Comparison of ENCODE assay signal across 16 cellular contexts in the genomic region with DNA sequence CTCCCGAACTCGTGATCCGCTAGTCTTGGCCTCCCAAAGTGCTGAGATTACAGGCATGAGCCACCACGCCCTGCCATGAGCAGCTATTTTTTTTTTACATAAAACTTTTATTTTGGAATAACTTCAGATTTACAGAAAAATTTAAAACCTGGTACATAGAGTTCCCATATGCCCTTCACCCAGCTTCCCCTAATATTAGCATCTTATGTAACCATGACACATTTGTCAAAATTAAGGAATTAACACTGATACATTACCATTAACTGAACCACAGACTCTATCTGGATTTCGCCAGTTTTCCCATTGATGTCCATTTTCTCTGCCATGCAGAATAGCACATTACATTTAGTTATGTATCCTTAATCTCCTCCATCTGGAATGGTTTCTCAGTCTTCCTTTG.
"Had no signal": no experiment of that assay in that cellular context is flagged by ENCODE, and none has a peak within 500 bp of the region (broad histone marks: within the 10 kb centered on the region; RNA-seq: fewer than 3 reads in every experiment).

No MANE protein-coding gene starts in this region.

- H3K9me3 ChIP-seq: colonic mucosa, esophagus muscularis mucosa, gastroesophageal sphincter, heart right ventricle, left lung, lower lobe of right lung, mucosa of descending colon had no signal

- ATAC-seq: foreskin keratinocyte, gastroesophageal sphincter, heart right ventricle, left cardiac atrium, left lung, left ventricle myocardium superior, lower lobe of right lung, mucosa of descending colon had no signal

- H3K4me1 ChIP-seq: colonic mucosa, esophagus muscularis mucosa, gastroesophageal sphincter had no signal

- H3K4me3 ChIP-seq: colonic mucosa, esophagus muscularis mucosa, gastroesophageal sphincter, heart right ventricle, left lung, lower lobe of right lung, mucosa of descending colon had no signal

- H3K27me3 ChIP-seq: colonic mucosa, foreskin keratinocyte, heart right ventricle, left lung had no signal

- H3K27ac ChIP-seq: colonic mucosa, esophagus muscularis mucosa, foreskin keratinocyte, gastroesophageal sphincter, heart right ventricle, left lung, lower lobe of right lung had no signal

- DNase-seq: colonic mucosa; effector CD4-positive, alpha-beta T cell; effector memory CD4-positive, alpha-beta T cell; foreskin keratinocyte; head of caudate nucleus; heart right ventricle; hippocampal formation; left cardiac atrium; left lung; left ventricle myocardium superior; lower lobe of right lung; mesenchymal stem cell; mucosa of descending colon; naive B cell had no signal

- H3K36me3 ChIP-seq: colonic mucosa, esophagus muscularis mucosa, gastroesophageal sphincter, heart right ventricle, left lung, lower lobe of right lung had no signal
